8 cellular contexts compared by ENCODE assay signal in the genomic region with DNA sequence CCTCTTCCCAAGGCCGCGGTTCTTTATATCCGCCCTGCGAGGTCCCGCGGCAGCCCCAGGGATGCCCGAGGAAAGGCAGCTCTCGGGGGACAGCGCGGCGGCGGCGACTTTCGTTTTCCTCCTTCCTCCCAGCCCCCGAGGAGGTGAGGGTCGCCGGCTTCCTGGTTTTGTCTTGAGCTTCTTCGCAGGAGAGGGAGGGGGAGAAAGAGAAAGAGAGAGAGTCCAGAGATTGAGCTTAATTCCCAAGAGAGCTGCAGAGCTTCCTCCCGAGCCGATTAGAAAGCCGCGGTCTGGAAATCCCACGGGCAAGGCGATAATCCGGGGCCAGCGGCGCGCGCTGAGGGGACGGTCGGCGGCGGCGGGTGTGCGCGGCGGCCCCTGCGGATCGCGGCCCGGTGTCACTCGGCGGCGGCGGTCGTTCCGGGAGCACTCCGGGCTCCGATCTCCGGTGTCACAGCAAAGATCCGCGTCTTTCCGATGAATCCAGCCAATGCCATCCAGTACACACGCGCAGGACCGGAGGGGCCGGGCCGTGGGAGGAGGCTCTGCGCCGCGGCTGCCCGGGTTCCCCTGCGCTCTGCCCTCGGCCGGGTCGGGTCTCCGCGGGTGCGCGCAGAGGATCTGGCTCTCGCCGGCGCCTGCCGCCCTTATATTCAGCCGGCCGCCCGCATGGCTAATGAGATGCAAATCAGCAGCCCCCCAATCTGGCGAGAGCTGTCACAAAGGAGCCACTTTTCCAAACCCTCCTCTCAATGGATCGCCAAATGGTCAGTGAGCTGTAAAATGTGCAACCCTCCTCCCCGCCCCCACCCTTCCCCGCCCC. TPM values are rescaled to one million over a fixed set of nuclear protein-coding genes. Genes with fewer than 3 reads are reported as not detected.
A peak's percentile ranks its signal among the peaks of the same experiment; 100 is the strongest.
DNase-seq lines count a peak whose midpoint lies in the region; ATAC-seq and TF ChIP-seq lines count a peak whose summit lies in the region.

A gene with protein sequence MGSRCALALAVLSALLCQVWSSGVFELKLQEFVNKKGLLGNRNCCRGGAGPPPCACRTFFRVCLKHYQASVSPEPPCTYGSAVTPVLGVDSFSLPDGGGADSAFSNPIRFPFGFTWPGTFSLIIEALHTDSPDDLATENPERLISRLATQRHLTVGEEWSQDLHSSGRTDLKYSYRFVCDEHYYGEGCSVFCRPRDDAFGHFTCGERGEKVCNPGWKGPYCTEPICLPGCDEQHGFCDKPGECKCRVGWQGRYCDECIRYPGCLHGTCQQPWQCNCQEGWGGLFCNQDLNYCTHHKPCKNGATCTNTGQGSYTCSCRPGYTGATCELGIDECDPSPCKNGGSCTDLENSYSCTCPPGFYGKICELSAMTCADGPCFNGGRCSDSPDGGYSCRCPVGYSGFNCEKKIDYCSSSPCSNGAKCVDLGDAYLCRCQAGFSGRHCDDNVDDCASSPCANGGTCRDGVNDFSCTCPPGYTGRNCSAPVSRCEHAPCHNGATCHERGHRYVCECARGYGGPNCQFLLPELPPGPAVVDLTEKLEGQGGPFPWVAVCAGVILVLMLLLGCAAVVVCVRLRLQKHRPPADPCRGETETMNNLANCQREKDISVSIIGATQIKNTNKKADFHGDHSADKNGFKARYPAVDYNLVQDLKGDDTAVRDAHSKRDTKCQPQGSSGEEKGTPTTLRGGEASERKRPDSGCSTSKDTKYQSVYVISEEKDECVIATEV (minus strand): TSS at position 773 of the 823 bp plus-strand sequence. CDS start 939 bp downstream, outside the sequence.

- H3K9me3 Mint-ChIP-seq in activated naive CD4-positive, alpha-beta T cell treated with anti-CD3 and anti-CD28 coated beads for 36 hours = no peaks in the 10 kb centered on the region
- no peaks in the 10 kb centered on the region for H3K9me3 Mint-ChIP-seq in neural progenitor cell

- H3K4me2 ChIP-seq in neural progenitor cell = peak within 1 kb of the TSS; percentile 100

- H3K36me3 ChIP-seq in ACC112 (ENCODE audit: insufficient read depth, low read length) (no peaks in the 10 kb centered on the region), neural progenitor cell (no peaks in the 10 kb centered on the region)

- H3K4me1 Mint-ChIP-seq in activated naive CD4-positive, alpha-beta T cell treated with anti-CD3 and anti-CD28 coated beads for 36 hours (ENCODE audit: low read depth) = peaks cover 44% of the 10 kb centered on the region
- peaks cover 68% of the 10 kb centered on the region for H3K4me1 Mint-ChIP-seq in neural progenitor cell

- H3K4me3 ChIP-seq in ACC112 (ENCODE audit: low read depth, low read length) = peak within 1 kb of the TSS; percentile 77
- H3K4me3 ChIP-seq in neural progenitor cell = peak within 1 kb of the TSS; percentile 94

- no peaks in the 10 kb centered on the region for H3K9me3 ChIP-seq in neural progenitor cell (ENCODE audit: low read depth)

- peak; percentile 67 for DNase-seq in NCI-H510A (lab: John Stamatoyannopoulos, UW)
- DNase-seq in activated naive CD4-positive, alpha-beta T cell treated with anti-CD3 and anti-CD28 coated beads for 36 hours = peak; percentile 50
- DNase-seq in glomerular endothelial cell (ENCODE audit: extremely low read depth, low read depth, low spot score) = no peak
- DNase-seq in neural progenitor cell (ENCODE audit: low spot score) = peak; percentile 97

- H2AFZ ChIP-seq in ACC112 (ENCODE audit: low read length, unreplicated experiment) = peak within 1 kb of the TSS; percentile 7
- H2AFZ ChIP-seq in neural progenitor cell (replicated peaks) = no peak within 1 kb of the TSS

- H4K20me1 ChIP-seq in neural progenitor cell (ENCODE audit: low read depth) = peaks cover 51% of the 10 kb centered on the region

- H3K79me2 ChIP-seq in ACC112 (ENCODE audit: control insufficient read depth, insufficient read depth, low read length, unreplicated experiment) (no peaks in the 10 kb centered on the region), neural progenitor cell (ENCODE audit: low read depth) (peaks cover 41% of the 10 kb centered on the region)

- intact Hi-C loops in activated naive CD4-positive, alpha-beta T cell treated with anti-CD3 and anti-CD28 coated beads for 36 hours (cut with micrococcal nuclease) = loop anchor here (1.0 to 10.0 kb wide), 7 partner anchors 18 to 1396 kb away; a partner anchor contains a TSS

- no peak within 1 kb of the TSS for H3K27ac Mint-ChIP-seq in activated naive CD4-positive, alpha-beta T cell treated with anti-CD3 and anti-CD28 coated beads for 36 hours
- H3K27ac Mint-ChIP-seq in neural progenitor cell = peak within 1 kb of the TSS; percentile 98

- TF ChIP-seq CTCF in neural progenitor cell (IDR thresholded peaks at IDR 0.05) = no peak

- CTCF ChIA-PET in activated naive CD4-positive, alpha-beta T cell treated with anti-CD3 and anti-CD28 coated beads for 36 hours (lab: Charles Lee) = interaction anchor here (2.3 kb wide), 1 partner anchor 17 kb away, joined by 15 read pairs; a partner anchor contains a TSS

- ATAC-seq in GM19043 (IDR thresholded peaks at IDR 0.05; ENCODE audit: low read depth, unreplicated experiment) (peak; percentile 32), HG02970 (IDR thresholded peaks at IDR 0.05; ENCODE audit: low FRiP score, unreplicated experiment) (no peak), HG03354 (IDR thresholded peaks at IDR 0.05; ENCODE audit: poor library complexity, severe bottlenecking, unreplicated experiment) (no peak)

- H3K27ac ChIP-seq in ACC112 (ENCODE audit: low read depth, low read length) (no peak within 1 kb of the TSS), neural progenitor cell (peak within 1 kb of the TSS; percentile 91)

- H3K9ac ChIP-seq in neural progenitor cell = peak within 1 kb of the TSS; percentile 73

- peaks cover 44% of the 10 kb centered on the region for H3K27me3 Mint-ChIP-seq in activated naive CD4-positive, alpha-beta T cell treated with anti-CD3 and anti-CD28 coated beads for 36 hours (ENCODE audit: low read depth)
- H3K27me3 Mint-ChIP-seq in neural progenitor cell (ENCODE audit: insufficient read depth, low read depth) = peaks cover 42% of the 10 kb centered on the region

- H3K36me3 Mint-ChIP-seq in activated naive CD4-positive, alpha-beta T cell treated with anti-CD3 and anti-CD28 coated beads for 36 hours (ENCODE audit: low read depth) = peaks cover 3% of the 10 kb centered on the region
- H3K36me3 Mint-ChIP-seq in neural progenitor cell = peaks cover 21% of the 10 kb centered on the region

- peaks cover 74% of the 10 kb centered on the region for H3F3A ChIP-seq in neural progenitor cell (ENCODE audit: low read depth)

- peaks cover 71% of the 10 kb centered on the region for H3K27me3 ChIP-seq in ACC112 (ENCODE audit: insufficient read depth, low read length)
- H3K27me3 ChIP-seq in neural progenitor cell = peaks cover 67% of the 10 kb centered on the region

- peak within 1 kb of the TSS; percentile 79 for H3K4me3 Mint-ChIP-seq in activated naive CD4-positive, alpha-beta T cell treated with anti-CD3 and anti-CD28 coated beads for 36 hours
- peak within 1 kb of the TSS; percentile 96 for H3K4me3 Mint-ChIP-seq in neural progenitor cell

- H3K4me1 ChIP-seq in ACC112 (ENCODE audit: control insufficient read depth, insufficient read depth, low read length, unreplicated experiment) (no peaks in the 10 kb centered on the region), neural progenitor cell (peaks cover 68% of the 10 kb centered on the region)

RNA-seq across cellular contexts. Expression of the gene that starts here (rescaled TPM):
- 1 to 10 TPM; 3.2 to 3.5 TPM for total RNA-seq in activated naive CD4-positive, alpha-beta T cell treated with anti-CD3 and anti-CD28 coated beads for 36 hours
- total RNA-seq in glomerular endothelial cell (2.9 and 10.7 TPM in 2 replicates), neural progenitor cell (ENCODE audit: low replicate concordance) (35.9 and 91.8 TPM in 2 replicates)
